8 cellular contexts compared by ENCODE assay signal in genomic region chr14:92122761-92123160, GRCh38. TPM values are rescaled to one million over a fixed set of nuclear protein-coding genes. Genes with fewer than 3 reads are reported as not detected.
A peak's percentile ranks its signal among the peaks of the same experiment; 100 is the strongest.
DNase-seq lines count a peak whose midpoint lies in the region; ATAC-seq lines count a peak whose summit lies in the region.

No MANE protein-coding gene starts in this region.

- peaks cover 18% of the 10 kb centered on the region for H3K4me1 ChIP-seq in stomach smooth muscle (ENCODE audit: control insufficient read depth, insufficient read depth, low read length)

- peak overlapping the region; percentile 98 for H3K9ac ChIP-seq in stomach smooth muscle (ENCODE audit: low read length in 2 of 2)

- H3K27ac ChIP-seq in stomach smooth muscle (ENCODE audit: low read length) = peak overlapping the region; percentile 93

- peak overlapping the region; percentile 87 for H3K4me3 ChIP-seq in iPS-18c (ENCODE audit: insufficient read depth, low read depth, low read length)
- peak overlapping the region; percentile 87 to 96 for H3K4me3 ChIP-seq in stomach smooth muscle (ENCODE audit: low read length in 2 of 2)

- peak overlapping the region; percentile 99 for H3K27ac Mint-ChIP-seq in T-helper 1 cell treated with Interleukin-12 subunit alpha and Interleukin-12 subunit beta and Interleukin-4 antibody, amounts not matched to agents 30 μg/mL and 1 μg/mL, for 36 hours
- peak overlapping the region; percentile 98 for H3K27ac Mint-ChIP-seq in activated T-helper 17 cell treated with anti-CD3 and anti-CD28 coated beads, Interleukin-2, amount 50 U/mL, for 72 hours

- ATAC-seq in activated T-helper 17 cell treated with anti-CD3 and anti-CD28 coated beads, Interleukin-2, amount 50 U/mL, for 72 hours (replicated peaks) = no peak
- ATAC-seq in HG02798 (IDR thresholded peaks at IDR 0.05; ENCODE audit: poor library complexity, unreplicated experiment) = no peak

- peaks cover 4% of the 10 kb centered on the region in 2 donors for H3K36me3 ChIP-seq in stomach smooth muscle (ENCODE audit: control insufficient read depth in 2 of 2, insufficient read depth in 2 of 2, low read length in 2 of 2)

- no peaks in the 10 kb centered on the region for H3K27me3 ChIP-seq in stomach smooth muscle (ENCODE audit: control insufficient read depth in 1 of 2, insufficient read depth in 2 of 2, low read length in 2 of 2)

- H3K27me3 Mint-ChIP-seq in T-helper 1 cell treated with Interleukin-12 subunit alpha and Interleukin-12 subunit beta and Interleukin-4 antibody, amounts not matched to agents 30 μg/mL and 1 μg/mL, for 36 hours (ENCODE audit: low read depth) = no peaks in the 10 kb centered on the region
- no peaks in the 10 kb centered on the region for H3K27me3 Mint-ChIP-seq in activated T-helper 17 cell treated with anti-CD3 and anti-CD28 coated beads, Interleukin-2, amount 50 U/mL, for 72 hours

- peak overlapping the region; percentile 96 for H3K4me3 Mint-ChIP-seq in T-helper 1 cell treated with Interleukin-12 subunit alpha and Interleukin-12 subunit beta and Interleukin-4 antibody, amounts not matched to agents 30 μg/mL and 1 μg/mL, for 36 hours
- peak overlapping the region; percentile 99 for H3K4me3 Mint-ChIP-seq in activated T-helper 17 cell treated with anti-CD3 and anti-CD28 coated beads, Interleukin-2, amount 50 U/mL, for 72 hours

- no peak for DNase-seq in T-helper 1 cell
- no peak for DNase-seq in HuH-7 (ENCODE audit: low spot score)
- DNase-seq in hypothalamus (lab: John Stamatoyannopoulos, UW) = no peak

- H3K9me3 Mint-ChIP-seq in T-helper 1 cell treated with Interleukin-12 subunit alpha and Interleukin-12 subunit beta and Interleukin-4 antibody, amounts not matched to agents 30 μg/mL and 1 μg/mL, for 36 hours = no peaks in the 10 kb centered on the region
- no peaks in the 10 kb centered on the region for H3K9me3 Mint-ChIP-seq in activated T-helper 17 cell treated with anti-CD3 and anti-CD28 coated beads, Interleukin-2, amount 50 U/mL, for 72 hours

- H3K9me3 ChIP-seq in iPS-18c (ENCODE audit: control insufficient read depth, insufficient read depth, low read length) (peaks cover 2% of the 10 kb centered on the region), stomach smooth muscle (ENCODE audit: control insufficient read depth in 2 of 2, low read length in 2 of 2) (no peaks in the 10 kb centered on the region)

- peaks cover 26% of the 10 kb centered on the region for H3K36me3 Mint-ChIP-seq in T-helper 1 cell treated with Interleukin-12 subunit alpha and Interleukin-12 subunit beta and Interleukin-4 antibody, amounts not matched to agents 30 μg/mL and 1 μg/mL, for 36 hours (ENCODE audit: low read depth)
- peaks cover 67% of the 10 kb centered on the region for H3K36me3 Mint-ChIP-seq in activated T-helper 17 cell treated with anti-CD3 and anti-CD28 coated beads, Interleukin-2, amount 50 U/mL, for 72 hours (ENCODE audit: low read depth)

- H3K4me1 Mint-ChIP-seq in T-helper 1 cell treated with Interleukin-12 subunit alpha and Interleukin-12 subunit beta and Interleukin-4 antibody, amounts not matched to agents 30 μg/mL and 1 μg/mL, for 36 hours (ENCODE audit: low read depth) = peaks cover 37% of the 10 kb centered on the region
- H3K4me1 Mint-ChIP-seq in activated T-helper 17 cell treated with anti-CD3 and anti-CD28 coated beads, Interleukin-2, amount 50 U/mL, for 72 hours = peaks cover 28% of the 10 kb centered on the region

RNA-seq across cellular contexts. Expression of gene CPSF2, which starts 1.0 kb away (rescaled TPM):
- 10 to 100 TPM; 42.9 to 88.8 TPM for total RNA-seq in activated T-helper 17 cell treated with anti-CD3 and anti-CD28 coated beads, Interleukin-2, amount 50 U/mL, for 72 hours

RNA-seq across cellular contexts. Expression of gene NDUFB1, which starts 1.3 kb away (rescaled TPM):
- total RNA-seq in activated T-helper 17 cell treated with anti-CD3 and anti-CD28 coated beads, Interleukin-2, amount 50 U/mL, for 72 hours = 10 to 100 TPM; 67.1 to 88.5 TPM

RNA-seq across cellular contexts. Expression of gene ATXN3, which starts 16.4 kb away (rescaled TPM):
- total RNA-seq in activated T-helper 17 cell treated with anti-CD3 and anti-CD28 coated beads, Interleukin-2, amount 50 U/mL, for 72 hours = 10 to 100 TPM; 21.8 to 31.7 TPM
